In the genomic region with DNA sequence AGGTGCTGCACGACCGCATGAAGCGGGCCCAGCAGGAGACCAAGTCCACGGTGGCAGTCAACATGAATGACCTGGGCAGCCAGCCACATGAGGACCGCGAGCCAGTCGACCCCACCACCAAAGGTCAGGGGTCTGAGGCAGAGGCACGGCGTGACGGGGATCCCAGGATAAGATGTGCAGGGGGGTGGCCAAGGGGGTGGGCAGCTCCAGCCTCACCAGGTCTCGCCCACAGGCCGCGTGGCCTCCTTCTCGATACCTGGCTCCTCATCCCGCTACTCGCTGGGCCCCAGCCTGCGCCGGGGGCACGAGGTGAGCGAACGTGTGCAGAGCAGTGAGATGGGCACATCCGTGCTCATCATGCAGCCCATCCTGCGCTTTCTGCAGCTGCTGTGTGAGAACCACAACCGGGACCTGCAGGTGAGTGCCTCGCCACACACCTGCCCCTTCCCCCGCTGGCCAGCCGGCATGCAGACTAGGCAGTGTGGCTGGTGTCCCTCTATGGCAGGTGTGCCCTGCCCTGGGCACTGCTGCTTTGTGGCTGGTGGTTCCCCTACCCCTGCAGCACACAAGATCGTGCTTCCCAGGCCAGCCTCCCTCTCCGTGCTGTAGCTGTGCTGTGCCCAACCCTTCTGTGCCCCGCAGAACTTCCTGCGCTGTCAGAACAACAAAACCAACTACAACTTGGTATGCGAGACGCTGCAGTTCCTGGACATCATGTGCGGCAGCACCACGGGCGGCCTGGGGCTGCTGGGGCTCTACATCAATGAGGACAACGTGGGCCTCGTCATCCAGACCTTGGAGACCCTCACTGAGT, we compare ENCODE assay signal across 3 cellular contexts.
TF ChIP-seq lines count a peak whose summit lies in the region.

No MANE protein-coding gene starts in this region.

TF ChIP-seq in SK-N-SH, 30 proteins besides CTCF, POLR2A, EP300 and RAD21:
- TF ChIP-seq, protein P1, sequence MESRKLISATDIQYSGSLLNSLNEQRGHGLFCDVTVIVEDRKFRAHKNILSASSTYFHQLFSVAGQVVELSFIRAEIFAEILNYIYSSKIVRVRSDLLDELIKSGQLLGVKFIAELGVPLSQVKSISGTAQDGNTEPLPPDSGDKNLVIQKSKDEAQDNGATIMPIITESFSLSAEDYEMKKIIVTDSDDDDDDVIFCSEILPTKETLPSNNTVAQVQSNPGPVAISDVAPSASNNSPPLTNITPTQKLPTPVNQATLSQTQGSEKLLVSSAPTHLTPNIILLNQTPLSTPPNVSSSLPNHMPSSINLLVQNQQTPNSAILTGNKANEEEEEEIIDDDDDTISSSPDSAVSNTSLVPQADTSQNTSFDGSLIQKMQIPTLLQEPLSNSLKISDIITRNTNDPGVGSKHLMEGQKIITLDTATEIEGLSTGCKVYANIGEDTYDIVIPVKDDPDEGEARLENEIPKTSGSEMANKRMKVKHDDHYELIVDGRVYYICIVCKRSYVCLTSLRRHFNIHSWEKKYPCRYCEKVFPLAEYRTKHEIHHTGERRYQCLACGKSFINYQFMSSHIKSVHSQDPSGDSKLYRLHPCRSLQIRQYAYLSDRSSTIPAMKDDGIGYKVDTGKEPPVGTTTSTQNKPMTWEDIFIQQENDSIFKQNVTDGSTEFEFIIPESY (IDR thresholded peaks at IDR 0.05; ENCODE audit: borderline replicate concordance, low read depth): no peak
- no peak for TF ChIP-seq RCOR1 (IDR thresholded peaks at IDR 0.05; ENCODE audit: low read length)
- no peak for TF ChIP-seq GATA2 (CRISPR knock-in tag; IDR thresholded peaks at IDR 0.05)
- no peak for TF ChIP-seq FOXJ3 (CRISPR knock-in tag; IDR thresholded peaks at IDR 0.05)
- TF ChIP-seq, protein P2, sequence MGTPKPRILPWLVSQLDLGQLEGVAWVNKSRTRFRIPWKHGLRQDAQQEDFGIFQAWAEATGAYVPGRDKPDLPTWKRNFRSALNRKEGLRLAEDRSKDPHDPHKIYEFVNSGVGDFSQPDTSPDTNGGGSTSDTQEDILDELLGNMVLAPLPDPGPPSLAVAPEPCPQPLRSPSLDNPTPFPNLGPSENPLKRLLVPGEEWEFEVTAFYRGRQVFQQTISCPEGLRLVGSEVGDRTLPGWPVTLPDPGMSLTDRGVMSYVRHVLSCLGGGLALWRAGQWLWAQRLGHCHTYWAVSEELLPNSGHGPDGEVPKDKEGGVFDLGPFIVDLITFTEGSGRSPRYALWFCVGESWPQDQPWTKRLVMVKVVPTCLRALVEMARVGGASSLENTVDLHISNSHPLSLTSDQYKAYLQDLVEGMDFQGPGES (IDR thresholded peaks at IDR 0.05; ENCODE audit: low read depth, low read length): no peak
- TF ChIP-seq TAF1 (IDR thresholded peaks at IDR 0.05; ENCODE audit: borderline replicate concordance, low read depth, low read length): no peak
- no peak for TF ChIP-seq ELF1 (IDR thresholded peaks at IDR 0.05)
- TF ChIP-seq TEAD4 (IDR thresholded peaks at IDR 0.05; ENCODE audit: borderline replicate concordance, insufficient read depth): no peak
- no peak for TF ChIP-seq FOXM1 (IDR thresholded peaks at IDR 0.05; ENCODE audit: low read depth)
- no peak for TF ChIP-seq SMC3 (IDR thresholded peaks at IDR 0.05; ENCODE audit: low read depth, low read length)
- no peak for TF ChIP-seq MXI1 (IDR thresholded peaks at IDR 0.05; ENCODE audit: low read depth, low read length)

TF ChIP-seq in SK-N-SH treated with all-trans-retinoic acid at 6 μM for 48 hours, 23 proteins besides CTCF, POLR2A, EP300 and RAD21:
- no peak for TF ChIP-seq ESRRG (CRISPR knock-in tag; IDR thresholded peaks at IDR 0.05)
- TF ChIP-seq, protein P3, sequence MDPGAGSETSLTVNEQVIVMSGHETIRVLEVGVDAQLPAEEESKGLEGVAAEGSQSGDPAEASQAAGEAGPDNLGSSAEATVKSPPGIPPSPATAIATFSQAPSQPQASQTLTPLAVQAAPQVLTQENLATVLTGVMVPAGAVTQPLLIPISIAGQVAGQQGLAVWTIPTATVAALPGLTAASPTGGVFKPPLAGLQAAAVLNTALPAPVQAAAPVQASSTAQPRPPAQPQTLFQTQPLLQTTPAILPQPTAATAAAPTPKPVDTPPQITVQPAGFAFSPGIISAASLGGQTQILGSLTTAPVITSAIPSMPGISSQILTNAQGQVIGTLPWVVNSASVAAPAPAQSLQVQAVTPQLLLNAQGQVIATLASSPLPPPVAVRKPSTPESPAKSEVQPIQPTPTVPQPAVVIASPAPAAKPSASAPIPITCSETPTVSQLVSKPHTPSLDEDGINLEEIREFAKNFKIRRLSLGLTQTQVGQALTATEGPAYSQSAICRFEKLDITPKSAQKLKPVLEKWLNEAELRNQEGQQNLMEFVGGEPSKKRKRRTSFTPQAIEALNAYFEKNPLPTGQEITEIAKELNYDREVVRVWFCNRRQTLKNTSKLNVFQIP (CRISPR knock-in tag; IDR thresholded peaks at IDR 0.05; ENCODE audit: borderline replicate concordance, low read depth): no peak
- TF ChIP-seq, protein P4, sequence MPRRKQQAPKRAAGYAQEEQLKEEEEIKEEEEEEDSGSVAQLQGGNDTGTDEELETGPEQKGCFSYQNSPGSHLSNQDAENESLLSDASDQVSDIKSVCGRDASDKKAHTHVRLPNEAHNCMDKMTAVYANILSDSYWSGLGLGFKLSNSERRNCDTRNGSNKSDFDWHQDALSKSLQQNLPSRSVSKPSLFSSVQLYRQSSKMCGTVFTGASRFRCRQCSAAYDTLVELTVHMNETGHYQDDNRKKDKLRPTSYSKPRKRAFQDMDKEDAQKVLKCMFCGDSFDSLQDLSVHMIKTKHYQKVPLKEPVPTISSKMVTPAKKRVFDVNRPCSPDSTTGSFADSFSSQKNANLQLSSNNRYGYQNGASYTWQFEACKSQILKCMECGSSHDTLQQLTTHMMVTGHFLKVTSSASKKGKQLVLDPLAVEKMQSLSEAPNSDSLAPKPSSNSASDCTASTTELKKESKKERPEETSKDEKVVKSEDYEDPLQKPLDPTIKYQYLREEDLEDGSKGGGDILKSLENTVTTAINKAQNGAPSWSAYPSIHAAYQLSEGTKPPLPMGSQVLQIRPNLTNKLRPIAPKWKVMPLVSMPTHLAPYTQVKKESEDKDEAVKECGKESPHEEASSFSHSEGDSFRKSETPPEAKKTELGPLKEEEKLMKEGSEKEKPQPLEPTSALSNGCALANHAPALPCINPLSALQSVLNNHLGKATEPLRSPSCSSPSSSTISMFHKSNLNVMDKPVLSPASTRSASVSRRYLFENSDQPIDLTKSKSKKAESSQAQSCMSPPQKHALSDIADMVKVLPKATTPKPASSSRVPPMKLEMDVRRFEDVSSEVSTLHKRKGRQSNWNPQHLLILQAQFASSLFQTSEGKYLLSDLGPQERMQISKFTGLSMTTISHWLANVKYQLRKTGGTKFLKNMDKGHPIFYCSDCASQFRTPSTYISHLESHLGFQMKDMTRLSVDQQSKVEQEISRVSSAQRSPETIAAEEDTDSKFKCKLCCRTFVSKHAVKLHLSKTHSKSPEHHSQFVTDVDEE (CRISPR knock-in tag; IDR thresholded peaks at IDR 0.05): no peak
- no peak for TF ChIP-seq ZFP30 (CRISPR knock-in tag; IDR thresholded peaks at IDR 0.05)
- no peak for TF ChIP-seq OSR1 (CRISPR knock-in tag; IDR thresholded peaks at IDR 0.05)
- TF ChIP-seq SNAI2 (CRISPR knock-in tag; IDR thresholded peaks at IDR 0.05): no peak
- TF ChIP-seq BACH2 (CRISPR knock-in tag; IDR thresholded peaks at IDR 0.05; ENCODE audit: borderline replicate concordance): no peak
- no peak for TF ChIP-seq GLIS3 (CRISPR knock-in tag; IDR thresholded peaks at IDR 0.05)
- no peak for TF ChIP-seq ISL1 (CRISPR knock-in tag; IDR thresholded peaks at IDR 0.05)
- no peak for TF ChIP-seq TCF4 (CRISPR knock-in tag; IDR thresholded peaks at IDR 0.05; ENCODE audit: borderline replicate concordance)

TF ChIP-seq in HepG2, 621 proteins besides CTCF, POLR2A, EP300 and RAD21:
- 0 out of 2 replicates have a peak, but pooled peaks have one; percentile 0 for TF ChIP-seq ZFX (CRISPR knock-in tag; IDR thresholded peaks at IDR 0.05; ENCODE audit: low read depth)
- TF ChIP-seq, protein P5, sequence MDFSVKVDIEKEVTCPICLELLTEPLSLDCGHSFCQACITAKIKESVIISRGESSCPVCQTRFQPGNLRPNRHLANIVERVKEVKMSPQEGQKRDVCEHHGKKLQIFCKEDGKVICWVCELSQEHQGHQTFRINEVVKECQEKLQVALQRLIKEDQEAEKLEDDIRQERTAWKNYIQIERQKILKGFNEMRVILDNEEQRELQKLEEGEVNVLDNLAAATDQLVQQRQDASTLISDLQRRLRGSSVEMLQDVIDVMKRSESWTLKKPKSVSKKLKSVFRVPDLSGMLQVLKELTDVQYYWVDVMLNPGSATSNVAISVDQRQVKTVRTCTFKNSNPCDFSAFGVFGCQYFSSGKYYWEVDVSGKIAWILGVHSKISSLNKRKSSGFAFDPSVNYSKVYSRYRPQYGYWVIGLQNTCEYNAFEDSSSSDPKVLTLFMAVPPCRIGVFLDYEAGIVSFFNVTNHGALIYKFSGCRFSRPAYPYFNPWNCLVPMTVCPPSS (IDR thresholded peaks at IDR 0.05): no peak
